ENCODE assay signal across 9 cellular contexts in genomic region chr1:210448293-210448892, GRCh38.
DNase-seq lines count a peak whose midpoint lies in the region; ATAC-seq and TF ChIP-seq lines count a peak whose summit lies in the region.
"Had no signal": no experiment of that assay in that cellular context is flagged by ENCODE, and none has a peak within 500 bp of the region (broad histone marks: within the 10 kb centered on the region; RNA-seq: fewer than 3 reads in every experiment).

No MANE protein-coding gene starts in this region.

- POLR2A ChIA-PET in A673 (lab: Charles Lee; ENCODE audit: low non-redundant PET) = no interaction called here

- no peak overlapping the region for H3K4me3 ChIP-seq in A673 (ENCODE audit: low read depth, low read length, poor library complexity, severe bottlenecking)
- no peak overlapping the region for H3K4me3 ChIP-seq in psoas muscle

- H3K9me3 ChIP-seq in A673 (ENCODE audit: low read depth, low read length, poor library complexity, severe bottlenecking) (no peaks in the 10 kb centered on the region), psoas muscle (no peaks in the 10 kb centered on the region)

- ATAC-seq in psoas muscle = no peak
- no peak for ATAC-seq in GM21786 (IDR thresholded peaks at IDR 0.05; ENCODE audit: unreplicated experiment)
- ATAC-seq in HG03565 (IDR thresholded peaks at IDR 0.05; ENCODE audit: unreplicated experiment) = no peak
- ATAC-seq: stimulated activated naive CD8-positive, alpha-beta T cell treated with anti-CD3 and anti-CD28 coated beads, Interleukin-15, amount 100 ng/mL, for 72 hours had no signal

- WGBS in psoas muscle, 3 donors = 48 to 58% (median 56%) methylated on average over 4 of the region's 4 CpGs

- BruUV-seq in A673 (replicated peaks; lab: Mats Ljungman, UMichigan) = no TSS peak

- H3K4me1 ChIP-seq in A673 (ENCODE audit: insufficient read depth, low read length, poor library complexity, severe bottlenecking) = peaks cover 6% of the 10 kb centered on the region
- no peaks in the 10 kb centered on the region for H3K4me1 ChIP-seq in psoas muscle

- H3K27ac ChIP-seq in A673 (ENCODE audit: low read depth, low read length, poor library complexity, severe bottlenecking) (no peak overlapping the region), psoas muscle (no peak overlapping the region)

- TF ChIP-seq CTCF in A673 (conservative IDR thresholded peaks at IDR 0.05; ENCODE audit: low read depth, low read length) = peak; percentile 73
- TF ChIP-seq CTCF in psoas muscle (IDR thresholded peaks at IDR 0.05) = peak; percentile 48

- DNase-seq in A673 (ENCODE audit: low spot score) (peak; percentile 74), GM03348 (ENCODE audit: low spot score) (peak; percentile 74), NCI-H1105 treated with DMSO at 0.1 percent for 48 hours (lab: John Stamatoyannopoulos, UW) (peak; percentile 84), SKM-1 (lab: John Stamatoyannopoulos, UW; ENCODE audit: unreplicated experiment) (peak; percentile 48), fibroblast of peridontal ligament (ENCODE audit: extremely low read depth) (peak; percentile 76), psoas muscle (no peak)

- H3K36me3 ChIP-seq in A673 (ENCODE audit: insufficient read depth, low read length, poor library complexity, severe bottlenecking) (no peaks in the 10 kb centered on the region), psoas muscle (ENCODE audit: insufficient read depth in 1 of 2, low read depth in 1 of 2) (no peaks in the 10 kb centered on the region)

- no peaks in the 10 kb centered on the region for H3K27me3 ChIP-seq in A673 (replicated peaks; ENCODE audit: insufficient read depth, low read depth, low read length, poor library complexity)
- H3K27me3 ChIP-seq in psoas muscle (ENCODE audit: insufficient read depth in 3 of 3, low read length in 2 of 3) = peaks cover 0 to 3% (median 0%) of the 10 kb centered on the region in 3 donors

- CTCF ChIA-PET in A673 (lab: Charles Lee) = interaction anchor here (0.6 to 4.5 kb wide), 5 partner anchors 13 to 1028 kb away, joined by 3 to 65 read pairs (median 6); partner anchors contain the start of gene KCNH1

- intact Hi-C loops in A673 (cut with micrococcal nuclease; ENCODE audit: unreplicated experiment) = loop anchor here (1.0 to 2.0 kb wide), 3 partner anchors 42 to 686 kb away; partner anchors contain the start of gene KCNH1
- intact Hi-C loops in psoas muscle (cut with DNase I) = loop anchor here in 1 of 2 donors (5.0 kb wide), 1 partner anchor 684 kb away; the partner anchor contains the start of gene KCNH1

Comparison
In these comparisons a context has a peak if more than half of its experiments do, and no peak if none do; other contexts are left out.
1. DNase-seq: peak in A673 (single experiment), GM03348 (single experiment), NCI-H1105 treated with DMSO at 0.1 percent for 48 hours (single experiment), SKM-1 (single experiment) and fibroblast of peridontal ligament (single experiment); none in psoas muscle (0 of 2).